In the genomic region with DNA sequence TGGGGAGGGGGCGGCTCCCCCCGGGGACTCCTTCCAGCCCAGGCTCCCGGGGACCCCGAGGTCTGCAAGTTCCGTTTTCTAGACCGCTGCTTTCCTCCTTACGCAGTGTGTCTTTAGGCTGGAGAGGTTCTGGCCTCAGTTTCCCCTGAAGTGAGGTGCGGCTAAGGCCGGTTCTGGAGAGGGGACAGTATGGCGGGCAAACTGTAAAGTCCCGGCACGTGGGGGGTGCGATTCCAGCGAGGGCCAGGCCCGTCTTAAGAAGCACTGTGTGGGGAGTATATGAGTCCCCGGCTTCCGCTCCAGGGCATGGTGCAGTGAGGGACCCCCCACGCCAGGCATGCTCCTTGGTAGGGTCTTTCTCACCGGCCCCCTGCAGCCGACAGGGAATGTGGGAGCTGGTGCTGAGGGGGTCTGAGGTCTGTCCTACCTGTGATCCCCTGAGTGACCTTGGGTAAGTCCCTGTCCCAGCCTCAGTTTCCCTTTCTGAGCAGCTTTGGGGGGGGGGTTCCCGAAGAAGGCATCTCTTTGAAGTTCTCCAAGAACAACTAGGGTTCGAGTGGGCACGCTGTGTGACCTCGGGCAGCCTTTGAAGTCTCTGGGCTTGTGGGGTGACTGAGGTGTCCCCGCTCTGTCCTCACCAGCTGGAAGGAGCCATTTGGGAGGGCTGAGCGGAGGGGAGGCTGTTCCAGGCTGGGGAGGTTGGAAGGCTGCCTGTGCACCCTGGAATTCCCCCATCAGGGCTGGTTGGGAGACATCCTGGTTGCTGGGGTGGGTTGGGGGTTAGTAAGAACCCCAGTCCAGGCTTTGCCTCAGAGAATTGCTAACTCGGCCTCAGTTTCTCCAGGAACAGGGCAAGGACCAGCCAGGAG, we compare ENCODE assay signal across 8 cellular contexts. TPM values are rescaled to one million over a fixed set of nuclear protein-coding genes. Genes with fewer than 3 reads are reported as not detected.
DNase-seq lines count a peak whose midpoint lies in the region; ATAC-seq, FAIRE-seq and TF ChIP-seq lines count a peak whose summit lies in the region.

No MANE protein-coding gene starts in this region.

- no peak for ATAC-seq in GM18520 (IDR thresholded peaks at IDR 0.05; ENCODE audit: unreplicated experiment)

- no peaks in the 10 kb centered on the region for H3K27me3 Mint-ChIP-seq in activated naive CD4-positive, alpha-beta T cell treated with anti-CD3 and anti-CD28 coated beads, Interleukin-2, amount 50 U/mL, for 24 hours
- H3K27me3 Mint-ChIP-seq in astrocyte (ENCODE audit: low read depth, unreplicated experiment): peaks cover 46% of the 10 kb centered on the region

- H3K27me3 ChIP-seq in astrocyte (ENCODE audit: insufficient read depth, low read length) (no peaks in the 10 kb centered on the region), vagina (no peaks in the 10 kb centered on the region)

- H3K27ac ChIP-seq in astrocyte (ENCODE audit: low read depth, low read length) (peak overlapping the region; percentile 48), vagina (peak overlapping the region; percentile 100)

- no peak for TF ChIP-seq CTCF in astrocyte (IDR thresholded peaks at IDR 0.05; ENCODE audit: insufficient read depth, low read depth, low read length)
- TF ChIP-seq CTCF in lower leg skin (IDR thresholded peaks at IDR 0.05): no peak
- TF ChIP-seq CTCF in vagina (IDR thresholded peaks at IDR 0.05): no peak

- no peak for DNase-seq in activated naive CD4-positive, alpha-beta T cell (lab: John Stamatoyannopoulos, UW)
- DNase-seq in astrocyte (ENCODE audit: low read depth) (no peak), lower leg skin (ENCODE audit: low spot score in 2 of 2) (peak in 1 of 2 donors; percentile 34), vagina (ENCODE audit: extremely low spot score in 2 of 2) (no peak), AG08395 (ENCODE audit: low spot score) (no peak), OCI-M2 (lab: John Stamatoyannopoulos, UW; ENCODE audit: unreplicated experiment) (no peak)

- H3K79me2 ChIP-seq in astrocyte (ENCODE audit: insufficient read depth, low read length): peaks cover 82% of the 10 kb centered on the region

- H3K4me3 ChIP-seq in astrocyte (ENCODE audit: insufficient read depth, low read depth, low read length): peak overlapping the region; percentile 75
- peak overlapping the region; percentile 57 for H3K4me3 ChIP-seq in lower leg skin (ENCODE audit: low read depth, poor library complexity, severe bottlenecking)
- peak overlapping the region; percentile 66 to 97 for H3K4me3 ChIP-seq in vagina

- H3K36me3 Mint-ChIP-seq in activated naive CD4-positive, alpha-beta T cell treated with anti-CD3 and anti-CD28 coated beads, Interleukin-2, amount 50 U/mL, for 24 hours: no peaks in the 10 kb centered on the region
- H3K36me3 Mint-ChIP-seq in astrocyte (ENCODE audit: low read depth, unreplicated experiment): no peaks in the 10 kb centered on the region

- peak overlapping the region; percentile 30 for H3K27ac Mint-ChIP-seq in activated naive CD4-positive, alpha-beta T cell treated with anti-CD3 and anti-CD28 coated beads, Interleukin-2, amount 50 U/mL, for 24 hours
- H3K27ac Mint-ChIP-seq in astrocyte (ENCODE audit: unreplicated experiment): peak overlapping the region; percentile 66

- intact Hi-C loops in lower leg skin (cut with DNase I; ENCODE audit: low total_unique reads): no loop called here
- intact Hi-C loops in vagina (cut with DNase I): loop anchor here (5.0 kb wide), 1 partner anchor 34 kb away; no protein-coding TSS in a partner anchor

- H3K4me1 ChIP-seq in astrocyte (ENCODE audit: insufficient read depth, low read length) (peaks cover 45% of the 10 kb centered on the region), vagina (peaks cover 86% of the 10 kb centered on the region)

- H3K36me3 ChIP-seq in astrocyte (ENCODE audit: insufficient read depth, low read length): peaks cover 3% of the 10 kb centered on the region
- no peaks in the 10 kb centered on the region for H3K36me3 ChIP-seq in vagina

- no peaks in the 10 kb centered on the region for H3K9me3 Mint-ChIP-seq in activated naive CD4-positive, alpha-beta T cell treated with anti-CD3 and anti-CD28 coated beads, Interleukin-2, amount 50 U/mL, for 24 hours
- H3K9me3 Mint-ChIP-seq in astrocyte (ENCODE audit: unreplicated experiment): no peaks in the 10 kb centered on the region

- peaks cover 69% of the 10 kb centered on the region for H4K20me1 ChIP-seq in astrocyte (ENCODE audit: insufficient read depth, low read length)

- no peak overlapping the region for H2AFZ ChIP-seq in astrocyte (ENCODE audit: low read depth, low read length)

- TF ChIP-seq POLR2A in lower leg skin (IDR thresholded peaks at IDR 0.05) (no peak), vagina (IDR thresholded peaks at IDR 0.05) (no peak)

- no peaks in the 10 kb centered on the region for H3K9me3 ChIP-seq in astrocyte (ENCODE audit: insufficient read depth, low read depth, low read length)
- H3K9me3 ChIP-seq in vagina: no peaks in the 10 kb centered on the region

- H3K4me3 Mint-ChIP-seq in activated naive CD4-positive, alpha-beta T cell treated with anti-CD3 and anti-CD28 coated beads, Interleukin-2, amount 50 U/mL, for 24 hours: peak overlapping the region; percentile 44
- peak overlapping the region; percentile 83 for H3K4me3 Mint-ChIP-seq in astrocyte (ENCODE audit: unreplicated experiment)

- H3K4me1 Mint-ChIP-seq in activated naive CD4-positive, alpha-beta T cell treated with anti-CD3 and anti-CD28 coated beads, Interleukin-2, amount 50 U/mL, for 24 hours: peaks cover 42% of the 10 kb centered on the region
- peaks cover 32% of the 10 kb centered on the region for H3K4me1 Mint-ChIP-seq in astrocyte (ENCODE audit: low read depth, unreplicated experiment)

- FAIRE-seq in astrocyte (lab: Jason Lieb, UNC): no peak

- peak overlapping the region; percentile 88 for H3K4me2 ChIP-seq in astrocyte (ENCODE audit: low read length)

- peak overlapping the region; percentile 92 for H3K9ac ChIP-seq in astrocyte (ENCODE audit: low read length)

- 11 to 13% methylated on average over 27 of the region's 27 CpGs for WGBS in lower leg skin, 2 donors

RNA-seq across cellular contexts. Expression of gene NFIC, which starts 1.4 kb away (rescaled TPM):
- total RNA-seq in astrocyte (38.3 and 49.8 TPM in 2 replicates), lower leg skin (100 to 1,000 TPM; 102 to 236 (median 158) TPM), vagina (142 TPM)
